ENCODE assay signal across 9 cellular contexts in genomic region chr14:60753264-60754126, GRCh38. TPM values are rescaled to one million over a fixed set of nuclear protein-coding genes. Genes with fewer than 3 reads are reported as not detected.
DNase-seq lines count a peak whose midpoint lies in the region; ATAC-seq lines count a peak whose summit lies in the region.
"Had no signal": no experiment of that assay in that cellular context is flagged by ENCODE, and none has a peak within 500 bp of the region (broad histone marks: within the 10 kb centered on the region; RNA-seq: fewer than 3 reads in every experiment).

No MANE protein-coding gene starts in this region.

- no peak for DNase-seq in activated CD4-positive, CD25-positive, alpha-beta regulatory T cell treated with anti-CD3 and anti-CD28 coated beads, Interleukin-2, amount 50 U/mL, for 72 hours
- peak; percentile 11 for DNase-seq in activated CD4-positive, alpha-beta T cell treated with anti-CD3 and anti-CD28 coated beads for 1 hour
- DNase-seq in iris pigment epithelial cell (ENCODE audit: low read depth) (peak; percentile 34), cerebellum (ENCODE audit: low spot score) (no peak), ecto neural progenitor cell (ENCODE audit: low spot score) (no peak), HK-2 (ENCODE audit: unreplicated experiment) (no peak)

- ATAC-seq in activated CD4-positive, CD25-positive, alpha-beta regulatory T cell treated with anti-CD3 and anti-CD28 coated beads, Interleukin-2, amount 50 U/mL, for 24 hours: peak; percentile 97 to 98
- ATAC-seq in HG03354 (IDR thresholded peaks at IDR 0.05; ENCODE audit: poor library complexity, severe bottlenecking, unreplicated experiment): peak; percentile 99
- ATAC-seq: A549 had no signal

RNA-seq across cellular contexts. Expression of gene MNAT1, which starts 18.9 kb away (rescaled TPM):
- total RNA-seq in cerebellum: 71.0 TPM

RNA-seq across cellular contexts. Expression of gene SIX4, which starts 29.3 kb away (rescaled TPM):
- 1.3 TPM for total RNA-seq in cerebellum

Comparison
In these comparisons a context has a peak if more than half of its experiments do, and no peak if none do; other contexts are left out.
1. DNase-seq: peak in activated CD4-positive, alpha-beta T cell treated with anti-CD3 and anti-CD28 coated beads for 1 hour (single experiment) and iris pigment epithelial cell (single experiment); none in activated CD4-positive, CD25-positive, alpha-beta regulatory T cell treated with anti-CD3 and anti-CD28 coated beads, Interleukin-2, amount 50 U/mL, for 72 hours (single experiment), cerebellum (single experiment), ecto neural progenitor cell (single experiment) and HK-2 (single experiment).